In genomic region chr20:45100563-45101245, GRCh38 we compare ENCODE assay signal across 8 cellular contexts. TPM values are rescaled to one million over a fixed set of nuclear protein-coding genes. Genes with fewer than 3 reads are reported as not detected.
DNase-seq lines count a peak whose midpoint lies in the region; ATAC-seq lines count a peak whose summit lies in the region.

Gene KCNS1, minus strand, starts transcription at chr20:45101127. Its CDS starts 1,891 bp downstream, at chr20:45099236.

- no peak within 1 kb of the TSS for H2BK120ac ChIP-seq in mesendoderm (ENCODE audit: low read depth, low read length)

- H3K27me3 ChIP-seq in mesendoderm (ENCODE audit: insufficient read depth, low read length, poor library complexity): no peaks in the 10 kb centered on the region
- H3K27me3 ChIP-seq in CD4-positive, alpha-beta memory T cell (ENCODE audit: insufficient read depth, low read length): peaks cover 35% of the 10 kb centered on the region

- peak within 1 kb of the TSS; percentile 79 for H3K56ac ChIP-seq in mesendoderm (ENCODE audit: low read length)

- H3K27ac Mint-ChIP-seq in dendritic cell treated with granulocyte-macrophage colony-stimulating factor and Interleukin-4, amounts not matched to agents 40 ng/mL and 50 ng/mL, for 4 days: no peak within 1 kb of the TSS
- H3K27ac Mint-ChIP-seq in CD4-positive, alpha-beta memory T cell: peak within 1 kb of the TSS in 2 of 7 donors; percentile 5 to 27

- no peaks in the 10 kb centered on the region for H3K36me3 Mint-ChIP-seq in dendritic cell treated with granulocyte-macrophage colony-stimulating factor and Interleukin-4, amounts not matched to agents 40 ng/mL and 50 ng/mL, for 4 days (ENCODE audit: low read depth)
- peaks cover 0 to 3% of the 10 kb centered on the region in 2 donors for H3K36me3 Mint-ChIP-seq in CD4-positive, alpha-beta memory T cell

- no peak within 1 kb of the TSS for H3K4me3 ChIP-seq in mesendoderm (ENCODE audit: low read length)
- H3K4me3 ChIP-seq in CD4-positive, alpha-beta memory T cell (ENCODE audit: low read length in 2 of 2): no peak within 1 kb of the TSS

- H3K27me3 Mint-ChIP-seq in dendritic cell treated with granulocyte-macrophage colony-stimulating factor and Interleukin-4, amounts not matched to agents 40 ng/mL and 50 ng/mL, for 4 days: peaks cover 62% of the 10 kb centered on the region
- peaks cover 34 to 50% of the 10 kb centered on the region in 2 donors for H3K27me3 Mint-ChIP-seq in CD4-positive, alpha-beta memory T cell

- intact Hi-C loops in dendritic cell treated with granulocyte-macrophage colony-stimulating factor and Interleukin-4, amounts not matched to agents 40 ng/mL and 50 ng/mL, for 4 days (cut with micrococcal nuclease): no loop called here
- intact Hi-C loops in CD4-positive, alpha-beta memory T cell (cut with micrococcal nuclease): no loop called here

- H3K27ac ChIP-seq in mesendoderm (ENCODE audit: low read depth, low read length): no peak within 1 kb of the TSS
- no peak within 1 kb of the TSS for H3K27ac ChIP-seq in CD4-positive, alpha-beta memory T cell (ENCODE audit: low read depth, low read length)

- H2BK15ac ChIP-seq in mesendoderm (replicated peaks; ENCODE audit: low read depth): no peak within 1 kb of the TSS

- H3K4me1 Mint-ChIP-seq in dendritic cell treated with granulocyte-macrophage colony-stimulating factor and Interleukin-4, amounts not matched to agents 40 ng/mL and 50 ng/mL, for 4 days (ENCODE audit: low read depth): peaks cover 15% of the 10 kb centered on the region
- H3K4me1 Mint-ChIP-seq in CD4-positive, alpha-beta memory T cell: peaks cover 4 to 21% (median 12%) of the 10 kb centered on the region in 4 donors

- no CpG with 5 or more reads among the region's 38 CpGs for WGBS in mesendoderm (ENCODE audit: extremely low coverage, insufficient coverage, low lambda C conversion rate)

- H3K79me2 ChIP-seq in mesendoderm (ENCODE audit: control insufficient read depth, insufficient read depth, low read length): no peaks in the 10 kb centered on the region

- no peak within 1 kb of the TSS for H2AK5ac ChIP-seq in mesendoderm (ENCODE audit: low read length)

- H4K8ac ChIP-seq in mesendoderm (ENCODE audit: low read depth, low read length): no peak within 1 kb of the TSS

- peak within 1 kb of the TSS; percentile 41 for H3K4me2 ChIP-seq in mesendoderm (ENCODE audit: low read length)

- no peaks in the 10 kb centered on the region for H3K79me1 ChIP-seq in mesendoderm (ENCODE audit: low read length)

- no peak within 1 kb of the TSS for H4K5ac ChIP-seq in mesendoderm (ENCODE audit: low read length)

- H2BK5ac ChIP-seq in mesendoderm (ENCODE audit: low read length): no peak within 1 kb of the TSS

- H3K9ac ChIP-seq in mesendoderm (ENCODE audit: low read length): peak within 1 kb of the TSS; percentile 61

- POLR2A ChIA-PET in CD4-positive, alpha-beta memory T cell (lab: Charles Lee; ENCODE audit: partially characterized antibody): no interaction called here

- no peak for ATAC-seq in HG03442 (IDR thresholded peaks at IDR 0.05; ENCODE audit: unreplicated experiment)
- ATAC-seq in GM19023 (IDR thresholded peaks at IDR 0.05; ENCODE audit: unreplicated experiment): no peak
- ATAC-seq in GM21786 (IDR thresholded peaks at IDR 0.05; ENCODE audit: unreplicated experiment): no peak

- peaks cover 1% of the 10 kb centered on the region for H3K4me1 ChIP-seq in mesendoderm (ENCODE audit: control insufficient read depth, low read depth, low read length)
- H3K4me1 ChIP-seq in CD4-positive, alpha-beta memory T cell (ENCODE audit: insufficient read depth, low read length): peaks cover 11% of the 10 kb centered on the region

- CTCF ChIA-PET in CD4-positive, alpha-beta memory T cell (lab: Charles Lee; ENCODE audit: partially characterized antibody): interaction anchor here (1.1 to 2.3 kb wide), 2 partner anchors 12 to 89 kb away, joined by 3 to 5 read pairs; no protein-coding TSS in a partner anchor

- no peaks in the 10 kb centered on the region for H3K9me3 ChIP-seq in CD4-positive, alpha-beta memory T cell (ENCODE audit: control insufficient read depth in 1 of 2, low read length in 2 of 2)

- peak within 1 kb of the TSS; percentile 5 for H3K18ac ChIP-seq in mesendoderm (ENCODE audit: low read length)

- H3K23ac ChIP-seq in mesendoderm (ENCODE audit: low read length): no peak within 1 kb of the TSS

- peak within 1 kb of the TSS; percentile 27 for H3K4me3 Mint-ChIP-seq in dendritic cell treated with granulocyte-macrophage colony-stimulating factor and Interleukin-4, amounts not matched to agents 40 ng/mL and 50 ng/mL, for 4 days
- peak within 1 kb of the TSS in 4 of 8 donors; percentile 20 to 69 (median 42) for H3K4me3 Mint-ChIP-seq in CD4-positive, alpha-beta memory T cell

- H3K4ac ChIP-seq in mesendoderm (ENCODE audit: low read depth, low read length): no peak within 1 kb of the TSS

- no peaks in the 10 kb centered on the region for H3K36me3 ChIP-seq in mesendoderm (ENCODE audit: control insufficient read depth, insufficient read depth, low read length)
- H3K36me3 ChIP-seq in CD4-positive, alpha-beta memory T cell (ENCODE audit: insufficient read depth, low read length): no peaks in the 10 kb centered on the region

- DNase-seq in AG08396 (ENCODE audit: low spot score): peak; percentile 52
- peak; percentile 4 to 35 for DNase-seq in Kasumi-1 (lab: John Stamatoyannopoulos, UW)
- peak; percentile 85 for DNase-seq in mesendoderm
- DNase-seq in CD4-positive, alpha-beta memory T cell: no peak

- H3K9me3 Mint-ChIP-seq in dendritic cell treated with granulocyte-macrophage colony-stimulating factor and Interleukin-4, amounts not matched to agents 40 ng/mL and 50 ng/mL, for 4 days: no peaks in the 10 kb centered on the region
- peaks cover 0 to 6% (median 0%) of the 10 kb centered on the region in 8 donors for H3K9me3 Mint-ChIP-seq in CD4-positive, alpha-beta memory T cell

RNA-seq across cellular contexts. Expression of gene KCNS1, which starts in this region (rescaled TPM):
- polyA plus RNA-seq in mesendoderm (2013, experiment 1 of 2): 1.5 TPM
- 1.6 TPM for polyA plus RNA-seq in mesendoderm (2013, experiment 2 of 2)
- under 1 TPM in 1 of 2 experiments, not detected in 1; 0.09 TPM for total RNA-seq in CD4-positive, alpha-beta memory T cell
- polyA plus RNA-seq in CD4-positive, alpha-beta memory T cell: under 1 TPM in 1 of 2 donors, not detected in 1; 0.16 TPM

Comparison
In these comparisons a context has a peak if more than half of its experiments do, and no peak if none do; other contexts are left out.
1. DNase-seq: peak in AG08396 (single experiment), Kasumi-1 (2 of 2) and mesendoderm (single experiment); none in CD4-positive, alpha-beta memory T cell (0 of 5).